1 cellular context compared by ENCODE assay signal in the genomic region with DNA sequence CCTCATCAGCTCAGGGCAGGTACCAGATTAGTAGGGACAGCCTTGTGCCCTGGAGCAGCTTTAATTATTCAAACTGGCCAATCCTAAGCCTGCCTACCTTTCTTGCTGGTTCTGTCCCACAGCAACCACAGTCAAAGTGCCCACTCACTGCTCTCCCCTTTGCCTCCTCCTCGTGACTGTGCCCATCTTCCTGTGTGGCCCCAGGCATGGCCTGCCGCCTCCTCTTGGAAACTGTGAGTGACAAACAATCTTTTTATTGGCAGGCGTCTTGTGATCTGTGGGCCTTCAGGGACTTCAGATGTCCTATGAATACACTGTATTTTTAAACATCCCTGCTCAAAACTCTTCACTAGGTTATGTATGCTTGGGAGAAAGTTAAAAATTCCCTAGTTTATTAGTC.
TF ChIP-seq lines count a peak whose summit lies in the region.

No MANE protein-coding gene starts in this region.

TF ChIP-seq in H1, 55 proteins besides CTCF, POLR2A, EP300 and RAD21:
- TF ChIP-seq JUN (IDR thresholded peaks at IDR 0.05; ENCODE audit: low read depth, low read length), result no peak
- TF ChIP-seq, protein P1, sequence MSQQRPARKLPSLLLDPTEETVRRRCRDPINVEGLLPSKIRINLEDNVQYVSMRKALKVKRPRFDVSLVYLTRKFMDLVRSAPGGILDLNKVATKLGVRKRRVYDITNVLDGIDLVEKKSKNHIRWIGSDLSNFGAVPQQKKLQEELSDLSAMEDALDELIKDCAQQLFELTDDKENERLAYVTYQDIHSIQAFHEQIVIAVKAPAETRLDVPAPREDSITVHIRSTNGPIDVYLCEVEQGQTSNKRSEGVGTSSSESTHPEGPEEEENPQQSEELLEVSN (IDR thresholded peaks at IDR 0.05), result no peak
- no peak for TF ChIP-seq EGR1 (IDR thresholded peaks at IDR 0.05; ENCODE audit: borderline replicate concordance, low read depth, low read length)
- no peak for TF ChIP-seq POU5F1 (IDR thresholded peaks at IDR 0.05; ENCODE audit: low read depth, low read length)
- TF ChIP-seq RFX5 (IDR thresholded peaks at IDR 0.05; ENCODE audit: borderline replicate concordance, low read depth, low read length), result no peak
- TF ChIP-seq RXRA (IDR thresholded peaks at IDR 0.05; ENCODE audit: insufficient read depth, low read depth, low read length), result no peak
- TF ChIP-seq TAF1 (IDR thresholded peaks at IDR 0.05; ENCODE audit: low read depth, low read length), result no peak
- TF ChIP-seq SIRT6 (IDR thresholded peaks at IDR 0.05; ENCODE audit: low read length), result no peak
- TF ChIP-seq SRF (IDR thresholded peaks at IDR 0.05; ENCODE audit: low read depth, low read length), result no peak
- TF ChIP-seq BCL11A (IDR thresholded peaks at IDR 0.05; ENCODE audit: low read depth in 2 of 2, low read length in 2 of 2), result no peak
- TF ChIP-seq TEAD4 (IDR thresholded peaks at IDR 0.05; ENCODE audit: low read depth, low read length), result no peak
- TF ChIP-seq CBX8 (IDR thresholded peaks at IDR 0.05; ENCODE audit: borderline replicate concordance, low read depth, low read length), result no peak
- TF ChIP-seq JUND (IDR thresholded peaks at IDR 0.05; ENCODE audit: low read length), result no peak
- no peak for TF ChIP-seq SAP30 (IDR thresholded peaks at IDR 0.05; ENCODE audit: insufficient read depth, insufficient replicate concordance, low read length)
- no peak for TF ChIP-seq GABPA (IDR thresholded peaks at IDR 0.05; ENCODE audit: borderline replicate concordance, insufficient read depth, low read length)
- TF ChIP-seq ZNF274 (IDR thresholded peaks at IDR 0.05; ENCODE audit: borderline replicate concordance, extremely low read depth, low read length), result no peak
- TF ChIP-seq CHD1 (IDR thresholded peaks at IDR 0.05; ENCODE audit: low read depth, low read length), result no peak
- no peak for TF ChIP-seq CTBP2 (IDR thresholded peaks at IDR 0.05; ENCODE audit: borderline replicate concordance, insufficient read depth, insufficient read length, low read length)
- no peak for TF ChIP-seq FOSL1 (IDR thresholded peaks at IDR 0.05; ENCODE audit: insufficient read depth, low read depth, low read length)
